11 cellular contexts compared by ENCODE assay signal in genomic region chr17:8859029-8859803, GRCh38. TPM values are rescaled to one million over a fixed set of nuclear protein-coding genes. Genes with fewer than 3 reads are reported as not detected.
DNase-seq lines count a peak whose midpoint lies in the region; ATAC-seq and TF ChIP-seq lines count a peak whose summit lies in the region.
"Had no signal": no experiment of that assay in that cellular context is flagged by ENCODE, and none has a peak within 500 bp of the region (broad histone marks: within the 10 kb centered on the region; RNA-seq: fewer than 3 reads in every experiment).

No MANE protein-coding gene starts in this region.

- H3K4me2 ChIP-seq in BLaER1 treated with 17β-estradiol and CSF1 and Interleukin-3, amounts not matched to agents 10 nM and 100 nM: peak overlapping the region; percentile 75 to 94 (median 91)
- H3K4me2 ChIP-seq in GM23248 (ENCODE audit: unreplicated experiment): peak overlapping the region; percentile 64

- intact Hi-C loops in activated CD8-positive, alpha-beta T cell treated with anti-CD3 and anti-CD28 coated beads for 36 hours (cut with micrococcal nuclease): no loop called here
- intact Hi-C loops in Caco-2 (cut with micrococcal nuclease; ENCODE audit: unreplicated experiment): no loop called here

- H3K4me1 ChIP-seq in BLaER1 treated with 17β-estradiol and CSF1 and Interleukin-3, amounts not matched to agents 10 nM and 100 nM: peaks cover 76 to 99% (median 86%) of the 10 kb centered on the region in 10 experiments
- H3K4me1 ChIP-seq in GM23248 (ENCODE audit: insufficient read depth) (peaks cover 42% of the 10 kb centered on the region), Caco-2 (no peaks in the 10 kb centered on the region; the same call in 1 of the 2 replicates)
- H3K4me1 ChIP-seq: ascending aorta had no signal

- peaks cover 0 to 32% (median 6%) of the 10 kb centered on the region in 11 experiments; a peak in 11 of 22 replicates for H3K36me3 ChIP-seq in BLaER1 treated with 17β-estradiol and CSF1 and Interleukin-3, amounts not matched to agents 10 nM and 100 nM
- no peaks in the 10 kb centered on the region for H3K36me3 ChIP-seq in GM23248 (ENCODE audit: low read depth)
- H3K36me3 ChIP-seq in Caco-2 (ENCODE audit: control insufficient read depth, insufficient read depth, low read length): no peaks in the 10 kb centered on the region
- H3K36me3 ChIP-seq: ascending aorta had no signal

- no peaks in the 10 kb centered on the region for H3K9me3 Mint-ChIP-seq in activated CD8-positive, alpha-beta T cell treated with anti-CD3 and anti-CD28 coated beads for 36 hours
- no peaks in the 10 kb centered on the region for H3K9me3 Mint-ChIP-seq in memory B cell
- no peaks in the 10 kb centered on the region for H3K9me3 Mint-ChIP-seq in Caco-2 (ENCODE audit: unreplicated experiment)

- H3K36me3 Mint-ChIP-seq in activated CD8-positive, alpha-beta T cell treated with anti-CD3 and anti-CD28 coated beads for 36 hours (ENCODE audit: low read depth): no peaks in the 10 kb centered on the region
- H3K36me3 Mint-ChIP-seq in memory B cell (peaks cover 6% of the 10 kb centered on the region), Caco-2 (ENCODE audit: insufficient read depth, unreplicated experiment) (no peaks in the 10 kb centered on the region)

- ATAC-seq in activated CD8-positive, alpha-beta T cell treated with anti-CD3 and anti-CD28 coated beads for 36 hours: peak; percentile 37
- ATAC-seq in memory B cell (ENCODE audit: low read depth) (peak; percentile 11), HG03432 (IDR thresholded peaks at IDR 0.05; ENCODE audit: unreplicated experiment) (no peak)
- ATAC-seq: Panc1 had no signal

- H3K9ac ChIP-seq in BLaER1 treated with 17β-estradiol and CSF1 and Interleukin-3, amounts not matched to agents 10 nM and 100 nM: peak overlapping the region; percentile 66 to 91 (median 84); a peak in 21 of 22 replicates
- H3K9ac ChIP-seq in GM23248: peak overlapping the region; percentile 62

- H3K27ac ChIP-seq in BLaER1 treated with 17β-estradiol and CSF1 and Interleukin-3, amounts not matched to agents 10 nM and 100 nM: peak overlapping the region; percentile 73 to 97 (median 95); a peak in 21 of 22 replicates
- H3K27ac ChIP-seq in GM23248: peak overlapping the region; percentile 89
- H3K27ac ChIP-seq: ascending aorta had no signal

- no peaks in the 10 kb centered on the region for H3K27me3 Mint-ChIP-seq in activated CD8-positive, alpha-beta T cell treated with anti-CD3 and anti-CD28 coated beads for 36 hours
- H3K27me3 Mint-ChIP-seq in memory B cell: no peaks in the 10 kb centered on the region
- H3K27me3 Mint-ChIP-seq in Caco-2 (ENCODE audit: insufficient read depth, unreplicated experiment): no peaks in the 10 kb centered on the region

- H3F3A ChIP-seq in GM23248 (ENCODE audit: insufficient read depth): peaks cover 30% of the 10 kb centered on the region

- 40 to 45% methylated on average over 11 of the region's 11 CpGs for WGBS in GM23248 (ENCODE audit: low coverage in 1 of 2, low lambda C conversion rate in 2 of 2, missing lambda C conversion rate in 2 of 2), 2 experiments

- H3K4me3 Mint-ChIP-seq in activated CD8-positive, alpha-beta T cell treated with anti-CD3 and anti-CD28 coated beads for 36 hours: peak overlapping the region; percentile 2
- H3K4me3 Mint-ChIP-seq in memory B cell (peak overlapping the region; percentile 67), Caco-2 (ENCODE audit: unreplicated experiment) (no peak overlapping the region)

- no peaks in the 10 kb centered on the region for H3K9me2 ChIP-seq in GM23248 (ENCODE audit: insufficient read depth)

- BruUV-seq in Caco-2 (replicated peaks; lab: Mats Ljungman, UMichigan): no TSS peak

- H3K9me3 ChIP-seq in BLaER1 treated with 17β-estradiol and CSF1 and Interleukin-3, amounts not matched to agents 10 nM and 100 nM (replicated peaks in 1 of 11): no peaks in the 10 kb centered on the region
- H3K9me3 ChIP-seq in GM23248 (ENCODE audit: low read depth) (no peaks in the 10 kb centered on the region), Caco-2 (no peaks in the 10 kb centered on the region)
- H3K9me3 ChIP-seq: ascending aorta had no signal

- no peaks in the 10 kb centered on the region for H3K27me3 ChIP-seq in BLaER1 treated with 17β-estradiol and CSF1 and Interleukin-3, amounts not matched to agents 10 nM and 100 nM
- H3K27me3 ChIP-seq in GM23248 (replicated peaks; ENCODE audit: insufficient read depth) (no peaks in the 10 kb centered on the region), Caco-2 (replicated peaks; ENCODE audit: control insufficient read depth, insufficient read depth, low read length) (no peaks in the 10 kb centered on the region)
- H3K27me3 ChIP-seq: ascending aorta had no signal

- H3K79me2 ChIP-seq in GM23248 (ENCODE audit: insufficient read depth): no peaks in the 10 kb centered on the region

- DNase-seq in GM23248 (peak; percentile 95), memory B cell (ENCODE audit: low spot score in 2 of 2) (no peak), GM10248 (ENCODE audit: extremely low spot score) (no peak), DMS153 (lab: John Stamatoyannopoulos, UW) (no peak), Caco-2 (no peak)
- DNase-seq in activated CD8-positive, alpha-beta T cell treated with anti-CD3 and anti-CD28 coated beads for 36 hours: peak; percentile 70
- DNase-seq: stimulated activated CD4-positive, alpha-beta T cell treated with anti-CD3 and anti-CD28 coated beads, Interleukin-4, amount 100 ng/mL, for 24 hours had no signal

- peaks cover 60% of the 10 kb centered on the region for H3K4me1 Mint-ChIP-seq in activated CD8-positive, alpha-beta T cell treated with anti-CD3 and anti-CD28 coated beads for 36 hours (ENCODE audit: low read depth)
- H3K4me1 Mint-ChIP-seq in memory B cell: peaks cover 41% of the 10 kb centered on the region
- H3K4me1 Mint-ChIP-seq in Caco-2 (ENCODE audit: low read depth, unreplicated experiment): no peaks in the 10 kb centered on the region

- peaks cover 0 to 35% (median 0%) of the 10 kb centered on the region in 11 experiments; a peak in 2 of 22 replicates for H4K20me1 ChIP-seq in BLaER1 treated with 17β-estradiol and CSF1 and Interleukin-3, amounts not matched to agents 10 nM and 100 nM
- no peaks in the 10 kb centered on the region for H4K20me1 ChIP-seq in GM23248 (ENCODE audit: insufficient read depth)

- no peak for TF ChIP-seq CTCF in activated CD8-positive, alpha-beta T cell treated with anti-CD3 and anti-CD28 coated beads for 36 hours (IDR thresholded peaks at IDR 0.05)
- no peak for TF ChIP-seq CTCF in GM10248 (IDR thresholded peaks at IDR 0.05; ENCODE audit: control extremely low read depth, extremely low read depth, low read depth, missing control alignments)
- TF ChIP-seq CTCF in Caco-2 (IDR thresholded peaks at IDR 0.05; ENCODE audit: insufficient read depth in 1 of 2, low read depth in 1 of 2, low read length in 1 of 2, severe bottlenecking in 1 of 2, unreplicated experiment in 1 of 2): no peak

- CTCF ChIA-PET in activated CD8-positive, alpha-beta T cell treated with anti-CD3 and anti-CD28 coated beads for 36 hours (lab: Charles Lee): interaction anchor here (1.8 kb wide), 1 partner anchor 139 kb away, joined by 6 read pairs; no protein-coding TSS in a partner anchor
- CTCF ChIA-PET in GM10248 (lab: Yijun Ruan, JAX) (interaction anchor here (1.0 to 3.5 kb wide), 11 partner anchors 10 to 476 kb away, joined by 3 to 15 read pairs (median 4); no protein-coding TSS in a partner anchor), Caco-2 (lab: Charles Lee) (no interaction called here)

- H2AFZ ChIP-seq in GM23248: peak overlapping the region; percentile 17; the same call in 1 of the 2 replicates

- H3K4me3 ChIP-seq in BLaER1 treated with 17β-estradiol and CSF1 and Interleukin-3, amounts not matched to agents 10 nM and 100 nM: peak overlapping the region in 7 of 10 experiments; percentile 1 to 59 (median 48); a peak in 6 of 20 replicates
- H3K4me3 ChIP-seq in GM23248 (peak overlapping the region; percentile 32), Caco-2 (ENCODE audit: low read depth, low read length) (no peak overlapping the region)
- H3K4me3 ChIP-seq: ascending aorta had no signal

- H3K27ac Mint-ChIP-seq in activated CD8-positive, alpha-beta T cell treated with anti-CD3 and anti-CD28 coated beads for 36 hours: peak overlapping the region; percentile 88
- peak overlapping the region; percentile 56 for H3K27ac Mint-ChIP-seq in memory B cell
- H3K27ac Mint-ChIP-seq in Caco-2 (ENCODE audit: unreplicated experiment): no peak overlapping the region

- POLR2A ChIA-PET in activated CD8-positive, alpha-beta T cell treated with anti-CD3 and anti-CD28 coated beads for 36 hours (lab: Charles Lee): interaction anchor here (1.2 to 1.6 kb wide), 3 partner anchors 8 to 42 kb away, joined by 4 to 5 read pairs (median 4); partner anchors contain the start of gene PIK3R6
- POLR2A ChIA-PET in GM10248 (lab: Yijun Ruan, JAX): interaction anchor here (1.2 kb wide), 1 partner anchor 8 kb away, joined by 8 read pairs; the partner anchor contains the start of gene PIK3R6
- POLR2A ChIA-PET in Caco-2 (lab: Charles Lee): no interaction called here

- in situ Hi-C loops in GM23248 (cut with MboI): no loop called here

RNA-seq across cellular contexts. Expression of gene PIK3R6, which starts 8.3 kb away (rescaled TPM):
- under 0.01 and 0.43 TPM in 2 replicates for total RNA-seq in GM23248 (2014; rRNA removed; shearing (Covaris generic))
- polyA plus RNA-seq in GM23248 (2016; fragmentation: Nextera tagmentation; extraction: Ambion mirVana): 0.46 and 0.63 TPM in 2 replicates
- 1 to 10 TPM; 3.8 to 3.9 TPM for total RNA-seq in activated CD8-positive, alpha-beta T cell treated with anti-CD3 and anti-CD28 coated beads for 36 hours
- not detected in 2 replicates for total RNA-seq in Caco-2 (2022)

Comparison
In these comparisons a context has a peak if more than half of its experiments do, and no peak if none do; other contexts are left out.
1. DNase-seq: peak in GM23248 (single experiment) and activated CD8-positive, alpha-beta T cell treated with anti-CD3 and anti-CD28 coated beads for 36 hours (single experiment); none in memory B cell (0 of 2), GM10248 (single experiment), DMS153 (single experiment) and Caco-2 (0 of 2).